21 cellular contexts compared by ENCODE assay signal in the genomic region with DNA sequence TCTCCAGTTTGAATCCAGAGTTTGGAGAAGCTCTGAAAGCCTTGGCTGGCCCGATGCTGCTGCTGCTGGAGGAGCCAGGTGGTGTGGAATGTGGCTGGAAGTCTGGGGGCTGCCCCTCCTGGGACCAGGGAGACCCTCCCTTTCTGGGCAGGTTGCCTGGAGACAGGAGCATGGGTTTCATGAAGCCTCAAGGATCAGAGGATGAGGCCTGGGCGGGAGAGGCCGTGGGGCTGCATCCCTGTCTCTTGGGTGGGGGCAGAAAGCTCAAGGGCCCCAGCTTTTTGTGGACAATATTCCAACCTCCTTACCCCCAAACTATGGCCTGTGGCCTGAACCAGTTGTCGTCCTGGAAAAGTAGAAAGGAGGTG. TPM values are rescaled to one million over a fixed set of nuclear protein-coding genes. Genes with fewer than 3 reads are reported as not detected.
DNase-seq lines count a peak whose midpoint lies in the region; ATAC-seq, FAIRE-seq and TF ChIP-seq lines count a peak whose summit lies in the region.
"Had no signal": no experiment of that assay in that cellular context is flagged by ENCODE, and none has a peak within 500 bp of the region (broad histone marks: within the 10 kb centered on the region; RNA-seq: fewer than 3 reads in every experiment).

No MANE protein-coding gene starts in this region.

- H3K27ac Mint-ChIP-seq in Caco-2 (ENCODE audit: unreplicated experiment): peak overlapping the region; percentile 46
- no peak overlapping the region for H3K27ac Mint-ChIP-seq in astrocyte (ENCODE audit: unreplicated experiment)

- H3K36me3 ChIP-seq in Caco-2 (ENCODE audit: control insufficient read depth, insufficient read depth, low read length) (no peaks in the 10 kb centered on the region), astrocyte (ENCODE audit: insufficient read depth, low read length) (no peaks in the 10 kb centered on the region), sigmoid colon (no peaks in the 10 kb centered on the region), OCI-LY7 (ENCODE audit: insufficient read depth, low read length) (no peaks in the 10 kb centered on the region)
- H3K36me3 ChIP-seq: SJCRH30 had no signal

- 89% methylated on average over 4 of the region's 4 CpGs for WGBS in sigmoid colon, 2 donors

- H3K36me3 Mint-ChIP-seq in Caco-2 (ENCODE audit: insufficient read depth, unreplicated experiment) (peaks cover 12% of the 10 kb centered on the region), astrocyte (ENCODE audit: low read depth, unreplicated experiment) (peaks cover 8% of the 10 kb centered on the region)
- H3K36me3 Mint-ChIP-seq: CD4-positive, CD25-positive, alpha-beta regulatory T cell had no signal

- H3K9me3 Mint-ChIP-seq in Caco-2 (ENCODE audit: unreplicated experiment): no peaks in the 10 kb centered on the region
- H3K9me3 Mint-ChIP-seq in astrocyte (ENCODE audit: unreplicated experiment): peaks cover 2% of the 10 kb centered on the region
- H3K9me3 Mint-ChIP-seq: CD4-positive, CD25-positive, alpha-beta regulatory T cell had no signal

- H3K9me2 ChIP-seq in OCI-LY7 (ENCODE audit: insufficient read depth, low read length): no peaks in the 10 kb centered on the region

- no peak for TF ChIP-seq POLR2A in sigmoid colon (IDR thresholded peaks at IDR 0.05)

- H3K4me1 ChIP-seq in Caco-2 (peaks cover 16% of the 10 kb centered on the region), astrocyte (ENCODE audit: insufficient read depth, low read length) (no peaks in the 10 kb centered on the region), sigmoid colon (no peaks in the 10 kb centered on the region), foreskin keratinocyte (no peaks in the 10 kb centered on the region), OCI-LY7 (ENCODE audit: insufficient read depth, low read length, poor library complexity, severe bottlenecking) (no peaks in the 10 kb centered on the region)
- H3K4me1 ChIP-seq: SJCRH30 had no signal

- POLR2A ChIA-PET in Caco-2 (lab: Charles Lee) (interaction anchor here (0.6 kb wide), 1 partner anchor 35 kb away, joined by 3 read pairs; no protein-coding TSS in a partner anchor), OCI-LY7 (lab: Charles Lee) (interaction anchor here (0.7 kb wide), 1 partner anchor 276 kb away, joined by 6 read pairs; no protein-coding TSS in a partner anchor)

- TF ChIP-seq EP300 in sigmoid colon (IDR thresholded peaks at IDR 0.05): no peak

- DNase-seq in Caco-2 (peak in 1 of 2 experiments; percentile 27), astrocyte (ENCODE audit: low read depth) (no peak), mesenteric fat pad (ENCODE audit: low spot score) (peak; percentile 81), sigmoid colon (peak; percentile 56), foreskin keratinocyte (no peak), OCI-LY7 (ENCODE audit: low spot score) (no peak)
- DNase-seq: CD4-positive, CD25-positive, alpha-beta regulatory T cell; DMS79; KBM-7; NCI-H1092; NCI-H1436; NCI-H187 treated with DMSO at 0.1 percent for 48 hours; NCI-H2227 treated with DMSO at 0.1 percent for 48 hours; NCI-H510A; NCI-H748 treated with DMSO at 0.1 percent for 48 hours; NK-92 treated with Interleukin-12 subunit alpha and Interleukin-12 subunit beta, amount 100 ng/mL, for 24 hours; SJCRH30 had no signal

- no peak for FAIRE-seq in astrocyte (lab: Jason Lieb, UNC)

- TF ChIP-seq CTCF in Caco-2 (IDR thresholded peaks at IDR 0.05; ENCODE audit: insufficient read depth in 1 of 2, low read depth in 1 of 2, low read length in 1 of 2, severe bottlenecking in 1 of 2, unreplicated experiment in 1 of 2) (no peak), astrocyte (IDR thresholded peaks at IDR 0.05; ENCODE audit: insufficient read depth, low read depth, low read length) (no peak), sigmoid colon (IDR thresholded peaks at IDR 0.05) (no peak), foreskin keratinocyte (conservative IDR thresholded peaks at IDR 0.05) (no peak), OCI-LY7 (conservative IDR thresholded peaks at IDR 0.05; ENCODE audit: low read length) (no peak)

- H3K9me3 ChIP-seq in Caco-2: no peaks in the 10 kb centered on the region
- no peaks in the 10 kb centered on the region for H3K9me3 ChIP-seq in astrocyte (ENCODE audit: insufficient read depth, low read depth, low read length)
- no peaks in the 10 kb centered on the region for H3K9me3 ChIP-seq in sigmoid colon
- H3K9me3 ChIP-seq in OCI-LY7 (ENCODE audit: low read length): no peaks in the 10 kb centered on the region
- H3K9me3 ChIP-seq: SJCRH30 had no signal

- CTCF ChIA-PET in Caco-2 (lab: Charles Lee): no interaction called here
- CTCF ChIA-PET in OCI-LY7 (lab: Charles Lee; ENCODE audit: unreplicated experiment): no interaction called here

- H3K27me3 ChIP-seq in Caco-2 (replicated peaks; ENCODE audit: control insufficient read depth, insufficient read depth, low read length) (no peaks in the 10 kb centered on the region), astrocyte (ENCODE audit: insufficient read depth, low read length) (no peaks in the 10 kb centered on the region), sigmoid colon (no peaks in the 10 kb centered on the region), foreskin keratinocyte (no peaks in the 10 kb centered on the region)
- H3K27me3 ChIP-seq: SJCRH30 had no signal

- no peak for ATAC-seq in HG03469 (IDR thresholded peaks at IDR 0.05; ENCODE audit: unreplicated experiment)
- ATAC-seq in foreskin keratinocyte: no peak
- ATAC-seq: Panc1 had no signal

- BruUV-seq in Caco-2 (replicated peaks; lab: Mats Ljungman, UMichigan) (no TSS peak), OCI-LY7 (replicated peaks; lab: Mats Ljungman, UMichigan) (no TSS peak)

- H3K4me3 ChIP-seq in Caco-2 (ENCODE audit: low read depth, low read length) (no peak overlapping the region), astrocyte (ENCODE audit: insufficient read depth, low read depth, low read length) (no peak overlapping the region), sigmoid colon (no peak overlapping the region), OCI-LY7 (ENCODE audit: low read depth, low read length, poor library complexity, severe bottlenecking) (no peak overlapping the region)
- H3K4me3 ChIP-seq: SJCRH30 had no signal

- H3K27me3 Mint-ChIP-seq in Caco-2 (ENCODE audit: insufficient read depth, unreplicated experiment) (no peaks in the 10 kb centered on the region), astrocyte (ENCODE audit: low read depth, unreplicated experiment) (peaks cover 15% of the 10 kb centered on the region)

- H4K20me1 ChIP-seq in astrocyte (ENCODE audit: insufficient read depth, low read length) (no peaks in the 10 kb centered on the region), OCI-LY7 (ENCODE audit: insufficient read depth, low read length) (no peaks in the 10 kb centered on the region)

- H3K4me1 Mint-ChIP-seq in Caco-2 (ENCODE audit: low read depth, unreplicated experiment): peaks cover 3% of the 10 kb centered on the region
- H3K4me1 Mint-ChIP-seq in astrocyte (ENCODE audit: low read depth, unreplicated experiment): no peaks in the 10 kb centered on the region
- H3K4me1 Mint-ChIP-seq: CD4-positive, CD25-positive, alpha-beta regulatory T cell had no signal

- H3K79me2 ChIP-seq in astrocyte (ENCODE audit: insufficient read depth, low read length) (no peaks in the 10 kb centered on the region), OCI-LY7 (ENCODE audit: insufficient read depth, low read depth, low read length) (no peaks in the 10 kb centered on the region)

- H3K4me2 ChIP-seq in astrocyte (ENCODE audit: low read length) (no peak overlapping the region), OCI-LY7 (ENCODE audit: low read length) (no peak overlapping the region)

- H3K4me3 Mint-ChIP-seq in Caco-2 (ENCODE audit: unreplicated experiment) (no peak overlapping the region), astrocyte (ENCODE audit: unreplicated experiment) (peak overlapping the region; percentile 8)
- H3K4me3 Mint-ChIP-seq: CD4-positive, CD25-positive, alpha-beta regulatory T cell had no signal

- intact Hi-C loops in Caco-2 (cut with micrococcal nuclease; ENCODE audit: unreplicated experiment) (no loop called here), sigmoid colon (cut with DNase I) (loop anchor here (10.0 kb wide), 1 partner anchor 175 kb away; no protein-coding TSS in a partner anchor), OCI-LY7 (cut with micrococcal nuclease; ENCODE audit: unreplicated experiment) (no loop called here)

- H3K9ac ChIP-seq in astrocyte (ENCODE audit: low read length): no peak overlapping the region

- H2AFZ ChIP-seq in astrocyte (ENCODE audit: low read depth, low read length): no peak overlapping the region
- H2AFZ ChIP-seq in OCI-LY7 (ENCODE audit: low read length): no peak overlapping the region

- H3K27ac ChIP-seq in astrocyte (ENCODE audit: low read depth, low read length): no peak overlapping the region
- no peak overlapping the region for H3K27ac ChIP-seq in sigmoid colon
- H3K27ac ChIP-seq in foreskin keratinocyte: no peak overlapping the region
- no peak overlapping the region for H3K27ac ChIP-seq in OCI-LY7 (ENCODE audit: low read depth, low read length, poor library complexity, severe bottlenecking)
- H3K27ac ChIP-seq: HL-60, SJCRH30 had no signal

RNA-seq across cellular contexts. Expression of a gene that starts 10.1 kb away (rescaled TPM):
- total RNA-seq in Caco-2 (2022) (1.3 and 2.1 TPM in 2 replicates), astrocyte (0.89 and 1.2 TPM in 2 replicates), mesenteric fat pad (1.7 TPM), sigmoid colon (1 to 10 TPM in 1 of 4 donors, under 1 TPM in 1, not detected in 2; 0.28 to 3.0 TPM), foreskin keratinocyte (not detected in 2 replicates), OCI-LY7 (2022) (not detected in 2 replicates)
- polyA plus RNA-seq in sigmoid colon (under 1 TPM in 2 of 3 donors, not detected in 1; 0.36 to 0.60 TPM), foreskin keratinocyte (0.06 TPM in 1 of 2 replicates, not detected in the other)
- total RNA-seq in OCI-LY7 (2014; rRNA removed; shearing (Covaris generic)): 0.16 TPM in 1 of 2 replicates, not detected in the other
- total RNA-seq: SJCRH30 had no signal
- polyA plus RNA-seq: BJ had no signal

RNA-seq across cellular contexts. Expression of a gene that starts 41.9 kb away (rescaled TPM):
- total RNA-seq in Caco-2 (2022): 2,112 and 2,207 TPM in 2 replicates
- 1,191 and 1,219 TPM in 2 replicates for total RNA-seq in astrocyte
- total RNA-seq in mesenteric fat pad: 526 TPM
- total RNA-seq in sigmoid colon: 100 to 1,000 TPM; 722 to 951 (median 753) TPM
- polyA plus RNA-seq in sigmoid colon: 1,000 to 10,000 TPM; 1,270 to 2,962 (median 2,425) TPM
- 2,005 and 2,487 TPM in 2 replicates for total RNA-seq in foreskin keratinocyte
- polyA plus RNA-seq in foreskin keratinocyte: 1,746 and 2,423 TPM in 2 replicates
- 1,091 and 1,434 TPM in 2 replicates for total RNA-seq in OCI-LY7 (2014; rRNA removed; shearing (Covaris generic))
- 2,027 and 2,059 TPM in 2 replicates for total RNA-seq in OCI-LY7 (2022)

Comparison
In these comparisons a context has a peak if more than half of its experiments do, and no peak if none do; other contexts are left out.
1. DNase-seq: peak in mesenteric fat pad (single experiment) and sigmoid colon (single experiment); none in astrocyte (single experiment), foreskin keratinocyte (0 of 2) and OCI-LY7 (single experiment).